ENCODE assay signal across 1 cellular context in genomic region chr10:133528296-133528844, GRCh38.
TF ChIP-seq lines count a peak whose summit lies in the region.

No MANE protein-coding gene starts in this region.

TF ChIP-seq in A549, 52 proteins besides CTCF, POLR2A, EP300 and RAD21 (continued from another document):
- TF ChIP-seq REST (IDR thresholded peaks at IDR 0.05): no peak
- no peak for TF ChIP-seq ELK1 (IDR thresholded peaks at IDR 0.05; ENCODE audit: low read depth, low read length)
- no peak for TF ChIP-seq RARB (CRISPR knock-in tag; IDR thresholded peaks at IDR 0.05)
- no peak for TF ChIP-seq MAFK (IDR thresholded peaks at IDR 0.05; ENCODE audit: partially characterized antibody)
- TF ChIP-seq RCOR1 (IDR thresholded peaks at IDR 0.05; ENCODE audit: low read depth, low read length): no peak
- no peak for TF ChIP-seq BHLHE40 (IDR thresholded peaks at IDR 0.05; ENCODE audit: low read depth, low read length)
- no peak for TF ChIP-seq HEYL (CRISPR knock-in tag; IDR thresholded peaks at IDR 0.05)
- no peak for TF ChIP-seq KDM1A (IDR thresholded peaks at IDR 0.05; ENCODE audit: low read depth)
